In the genomic region with DNA sequence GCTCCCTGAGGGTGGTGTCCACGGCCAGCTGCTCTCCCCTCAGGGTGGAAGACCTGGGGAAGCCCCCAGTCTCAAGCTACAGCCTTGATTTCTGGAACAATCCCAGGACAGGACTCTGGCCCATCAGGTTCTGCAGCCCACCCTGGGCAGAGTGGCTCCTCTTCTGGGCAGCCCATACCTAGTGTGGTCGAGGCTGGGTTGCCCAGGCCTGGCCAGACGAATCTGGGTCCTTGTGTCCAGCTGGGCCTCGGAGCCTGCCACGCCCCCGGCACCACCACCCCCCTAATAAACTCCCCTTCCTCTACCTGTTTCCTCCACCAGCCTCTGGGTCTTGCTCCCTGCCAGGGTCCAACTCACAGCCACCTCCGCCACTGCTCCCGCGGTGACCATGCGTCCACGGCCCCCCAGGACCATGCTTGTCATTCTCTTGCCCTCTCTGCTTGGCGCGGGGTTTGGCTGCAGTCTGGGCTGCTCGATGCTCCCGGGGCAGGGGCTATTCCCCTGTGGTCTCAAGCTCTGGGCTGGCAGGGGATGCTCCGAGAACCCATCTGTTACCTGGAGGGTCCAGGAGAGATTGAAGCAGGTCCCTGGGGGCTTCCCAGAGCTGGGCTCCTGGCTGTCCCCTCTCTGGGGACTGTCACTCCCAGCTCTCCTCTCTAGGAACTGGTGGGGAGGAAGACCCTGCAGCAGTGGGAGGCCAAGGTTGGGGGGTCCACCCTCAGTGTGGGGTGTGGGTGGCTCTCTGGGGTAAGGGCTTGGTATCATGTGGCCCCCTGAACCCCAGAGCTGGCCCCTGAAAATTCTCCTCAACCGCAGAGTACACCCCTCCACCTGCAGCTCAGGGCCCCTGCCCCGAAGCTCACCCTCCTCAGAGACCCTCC, we compare ENCODE assay signal across 18 cellular contexts. TPM values are rescaled to one million over a fixed set of nuclear protein-coding genes. Genes with fewer than 3 reads are reported as not detected.
DNase-seq lines count a peak whose midpoint lies in the region; ATAC-seq, FAIRE-seq and TF ChIP-seq lines count a peak whose summit lies in the region.
"Had no signal": no experiment of that assay in that cellular context is flagged by ENCODE, and none has a peak within 500 bp of the region (broad histone marks: within the 10 kb centered on the region; RNA-seq: fewer than 3 reads in every experiment).

No MANE protein-coding gene starts in this region.

- H2BK12ac ChIP-seq in H1 (ENCODE audit: low read depth, low read length) = peak overlapping the region; percentile 27; the same call in 1 of the 2 replicates

- no peaks in the 10 kb centered on the region for H3K9me3 ChIP-seq in BLaER1 treated with 17β-estradiol and CSF1 and Interleukin-3, amounts not matched to agents 10 nM and 100 nM (replicated peaks in 1 of 11)
- H3K9me3 ChIP-seq in H1 (ENCODE audit: insufficient read depth in 2 of 2, low read depth in 1 of 2, low read length in 1 of 2) (no peaks in the 10 kb centered on the region), mammary epithelial cell (replicated peaks; ENCODE audit: insufficient read depth, low read length) (no peaks in the 10 kb centered on the region)

- H3K4me2 ChIP-seq in BLaER1 treated with 17β-estradiol and CSF1 and Interleukin-3, amounts not matched to agents 10 nM and 100 nM = peak overlapping the region; percentile 78 to 99 (median 87)
- H3K4me2 ChIP-seq in H1 (ENCODE audit: insufficient read depth in 1 of 2, low read depth in 2 of 2, low read length in 2 of 2) (peak overlapping the region in 1 of 2 experiments; percentile 7; a peak in 1 of 4 replicates), mammary epithelial cell (ENCODE audit: insufficient read depth, low read depth, low read length) (no peak overlapping the region)

- intact Hi-C loops in mammary epithelial cell (cut with micrococcal nuclease) = no loop called here
- intact Hi-C loops in Calu3 (cut with micrococcal nuclease; ENCODE audit: unreplicated experiment) = no loop called here

- no peak overlapping the region for H4K5ac ChIP-seq in H1 (ENCODE audit: insufficient read length, low read depth, low read length)

- no peaks in the 10 kb centered on the region for H3K79me1 ChIP-seq in H1 (ENCODE audit: low read depth, low read length)

- no peak for TF ChIP-seq EP300 in H1 (IDR thresholded peaks at IDR 0.05; ENCODE audit: borderline replicate concordance in 1 of 2, low read depth in 2 of 2, low read length in 2 of 2)

- FAIRE-seq in H1 (lab: Jason Lieb, UNC) = no peak
- FAIRE-seq: HTR-8/SVneo had no signal

- H3K4me1 ChIP-seq in BLaER1 treated with 17β-estradiol and CSF1 and Interleukin-3, amounts not matched to agents 10 nM and 100 nM = peaks cover 82 to 86% (median 84%) of the 10 kb centered on the region in 10 experiments
- peaks cover 0 to 14% (median 5%) of the 10 kb centered on the region in 4 experiments; a peak in 6 of 7 replicates for H3K4me1 ChIP-seq in H1 (replicated peaks in 1 of 4; ENCODE audit: control insufficient read depth in 3 of 4, insufficient read depth in 4 of 4, low read length in 3 of 4)
- peaks cover 9% of the 10 kb centered on the region for H3K4me1 ChIP-seq in mammary epithelial cell (ENCODE audit: insufficient read depth, low read length)

- peak overlapping the region; percentile 36 for H3K27ac Mint-ChIP-seq in T-helper 2 cell treated with Interferon-gamma antibody and Interleukin-4, amounts not matched to agents 5 μg/mL and 100 μg/mL, for 36 hours
- peak overlapping the region; percentile 54 for H3K27ac Mint-ChIP-seq in stimulated activated effector memory CD8-positive, alpha-beta T cell treated with anti-CD3 and anti-CD28 coated beads, Interleukin-12 subunit alpha, Interleukin-12 subunit beta, amount 100 ng/mL, for 72 hours
- H3K27ac Mint-ChIP-seq in Calu3 (ENCODE audit: unreplicated experiment) = no peak overlapping the region

- no peak overlapping the region for H3K14ac ChIP-seq in H1 (ENCODE audit: insufficient read length)

- no peak for TF ChIP-seq RAD21 in H1 (IDR thresholded peaks at IDR 0.05 in 1 of 2, conservative IDR thresholded peaks at IDR 0.05 in 1 of 2; ENCODE audit: low read depth in 2 of 2, low read length in 2 of 2)

- no peaks in the 10 kb centered on the region for H3K23me2 ChIP-seq in H1 (ENCODE audit: low read depth, low read length)

- 79% methylated on average over 14 of the region's 18 CpGs; no CpG with 5 or more reads in 1 of the 2 experiments for WGBS in H1 (ENCODE audit: extremely low coverage in 1 of 2, insufficient coverage in 1 of 2, insufficient read length in 1 of 2, insufficient replicate concordance in 2 of 2, low coverage in 1 of 2, low lambda C conversion rate in 2 of 2, missing lambda C conversion rate in 1 of 2), 2 experiments
- 90% methylated on average over 11 of the region's 18 CpGs for WGBS in mammary epithelial cell (ENCODE audit: low coverage, missing lambda C conversion rate)

- in situ Hi-C loops in mammary epithelial cell (cut with MboI; ENCODE audit: low sequenced_read_pairs in 2 of 2) = no loop called here

- peaks cover 3% of the 10 kb centered on the region for H3K27me3 Mint-ChIP-seq in T-helper 2 cell treated with Interferon-gamma antibody and Interleukin-4, amounts not matched to agents 5 μg/mL and 100 μg/mL, for 36 hours (ENCODE audit: low read depth)
- peaks cover 15% of the 10 kb centered on the region for H3K27me3 Mint-ChIP-seq in Calu3 (ENCODE audit: unreplicated experiment)
- H3K27me3 Mint-ChIP-seq: CD4-positive, alpha-beta memory T cell had no signal

- no peak overlapping the region for H4K91ac ChIP-seq in H1 (replicated peaks; ENCODE audit: insufficient read length, low read length)

- TF ChIP-seq CTCF in H1 (IDR thresholded peaks at IDR 0.05; ENCODE audit: control extremely low read depth in 1 of 3, insufficient read depth in 1 of 3, low read depth in 1 of 3, low read length in 3 of 3) (no peak), mammary epithelial cell (conservative IDR thresholded peaks at IDR 0.05 in 1 of 2, IDR thresholded peaks at IDR 0.05 in 1 of 2; ENCODE audit: extremely low read depth in 1 of 2, insufficient read depth in 1 of 2, low read depth in 1 of 2, low read length in 2 of 2) (no peak), Calu3 (IDR thresholded peaks at IDR 0.05; ENCODE audit: unreplicated experiment) (no peak)

- H3K18ac ChIP-seq in H1 (ENCODE audit: extremely low read depth, low read length) = no peak overlapping the region

- no peak overlapping the region for H2AFZ ChIP-seq in H1 (ENCODE audit: low read length)
- H2AFZ ChIP-seq in mammary epithelial cell (ENCODE audit: low read depth, low read length) = no peak overlapping the region

- no peaks in the 10 kb centered on the region for H3K9me3 Mint-ChIP-seq in T-helper 2 cell treated with Interferon-gamma antibody and Interleukin-4, amounts not matched to agents 5 μg/mL and 100 μg/mL, for 36 hours
- H3K9me3 Mint-ChIP-seq in stimulated activated effector memory CD8-positive, alpha-beta T cell treated with anti-CD3 and anti-CD28 coated beads, Interleukin-12 subunit alpha, Interleukin-12 subunit beta, amount 100 ng/mL, for 72 hours = no peaks in the 10 kb centered on the region
- H3K9me3 Mint-ChIP-seq in Calu3 (ENCODE audit: low read depth, unreplicated experiment) = no peaks in the 10 kb centered on the region
- H3K9me3 Mint-ChIP-seq: CD4-positive, alpha-beta memory T cell had no signal

- H3K9ac ChIP-seq in BLaER1 treated with 17β-estradiol and CSF1 and Interleukin-3, amounts not matched to agents 10 nM and 100 nM = peak overlapping the region; percentile 46 to 68 (median 61); a peak in 18 of 22 replicates
- no peak overlapping the region for H3K9ac ChIP-seq in H1 (replicated peaks in 1 of 4; ENCODE audit: extremely low read depth in 1 of 4, low read depth in 3 of 4, low read length in 3 of 4)
- no peak overlapping the region for H3K9ac ChIP-seq in mammary epithelial cell (ENCODE audit: insufficient read depth, low read length)

- DNase-seq in T-helper 2 cell treated with Interferon-gamma antibody and Interleukin-4, amounts not matched to agents 5 μg/mL and 100 μg/mL, for 36 hours (ENCODE audit: low spot score) = no peak
- no peak for DNase-seq in T-helper 2 cell
- DNase-seq in H1 (ENCODE audit: low read depth in 1 of 2, low spot score in 2 of 2) = no peak
- no peak for DNase-seq in stimulated activated effector memory CD8-positive, alpha-beta T cell treated with anti-CD3 and anti-CD28 coated beads, Interleukin-12 subunit alpha, Interleukin-12 subunit beta, amount 100 ng/mL, for 72 hours (ENCODE audit: low spot score in 2 of 2)
- DNase-seq in NAMALWA (ENCODE audit: low spot score) = no peak
- DNase-seq in mammary epithelial cell = no peak
- DNase-seq in Calu3 = no peak
- DNase-seq: CD4-positive, alpha-beta memory T cell; DMS 273 treated with DMSO at 0.1 percent for 48 hours; MV-4-11; NCI-H1436; NCI-H226; NCI-H748 treated with DMSO at 0.1 percent for 48 hours; SIG-M5 had no signal

- no peaks in the 10 kb centered on the region for H4K20me1 ChIP-seq in BLaER1 treated with 17β-estradiol and CSF1 and Interleukin-3, amounts not matched to agents 10 nM and 100 nM
- H4K20me1 ChIP-seq in H1 (replicated peaks in 1 of 2; ENCODE audit: control insufficient read depth in 1 of 2, insufficient read depth in 2 of 2, low read length in 2 of 2) (peaks cover 0 to 3% of the 10 kb centered on the region in 2 experiments), mammary epithelial cell (ENCODE audit: insufficient read depth, low read length) (no peaks in the 10 kb centered on the region)

- BruUV-seq in mammary epithelial cell (replicated peaks; lab: Mats Ljungman, UMichigan) = no TSS peak
- BruUV-seq in Calu3 (replicated peaks; lab: Mats Ljungman, UMichigan) = no TSS peak

- CTCF ChIA-PET in H1 (lab: Charles Lee; ENCODE audit: partially characterized antibody) = interaction anchor here (0.5 to 3.9 kb wide), 15 partner anchors 8 to 365 kb away, joined by 3 to 25 read pairs (median 5); partner anchors contain the start of gene GPR132
- CTCF ChIA-PET in mammary epithelial cell (lab: Charles Lee; ENCODE audit: low non-redundant PET) = no interaction called here
- CTCF ChIA-PET in Calu3 (lab: Charles Lee) = no interaction called here

- dilution Hi-C loops in mammary epithelial cell (cut with HindIII; ENCODE audit: low sequenced_read_pairs) = loop anchor here (10.0 kb wide), 1 partner anchor 89 kb away; the partner anchor contains the start of gene CLBA1

- no peak overlapping the region for H2BK5ac ChIP-seq in H1 (ENCODE audit: low read depth, low read length)

- H3K79me2 ChIP-seq in H1 (ENCODE audit: control insufficient read depth in 1 of 2, insufficient read depth in 2 of 2, low read length in 2 of 2) = no peaks in the 10 kb centered on the region
- H3K79me2 ChIP-seq in mammary epithelial cell (ENCODE audit: insufficient read depth, low read length) = no peaks in the 10 kb centered on the region

- H3K27me3 ChIP-seq in BLaER1 treated with 17β-estradiol and CSF1 and Interleukin-3, amounts not matched to agents 10 nM and 100 nM = no peaks in the 10 kb centered on the region
- H3K27me3 ChIP-seq in H1 (replicated peaks in 1 of 4; ENCODE audit: control insufficient read depth in 3 of 4, extremely low read depth in 1 of 4, insufficient read depth in 3 of 4, low read length in 3 of 4) (no peaks in the 10 kb centered on the region), mammary epithelial cell (ENCODE audit: insufficient read depth, low read length) (no peaks in the 10 kb centered on the region)

- peaks cover 30% of the 10 kb centered on the region for H3K4me1 Mint-ChIP-seq in T-helper 2 cell treated with Interferon-gamma antibody and Interleukin-4, amounts not matched to agents 5 μg/mL and 100 μg/mL, for 36 hours (ENCODE audit: low read depth)
- H3K4me1 Mint-ChIP-seq in stimulated activated effector memory CD8-positive, alpha-beta T cell treated with anti-CD3 and anti-CD28 coated beads, Interleukin-12 subunit alpha, Interleukin-12 subunit beta, amount 100 ng/mL, for 72 hours = peaks cover 63% of the 10 kb centered on the region
- peaks cover 10% of the 10 kb centered on the region for H3K4me1 Mint-ChIP-seq in Calu3 (ENCODE audit: low read depth, unreplicated experiment)

- H3K36me3 Mint-ChIP-seq in T-helper 2 cell treated with Interferon-gamma antibody and Interleukin-4, amounts not matched to agents 5 μg/mL and 100 μg/mL, for 36 hours (ENCODE audit: low read depth) = no peaks in the 10 kb centered on the region
- peaks cover 22% of the 10 kb centered on the region for H3K36me3 Mint-ChIP-seq in stimulated activated effector memory CD8-positive, alpha-beta T cell treated with anti-CD3 and anti-CD28 coated beads, Interleukin-12 subunit alpha, Interleukin-12 subunit beta, amount 100 ng/mL, for 72 hours
- peaks cover 23% of the 10 kb centered on the region for H3K36me3 Mint-ChIP-seq in Calu3 (ENCODE audit: insufficient read depth, unreplicated experiment)
- H3K36me3 Mint-ChIP-seq: CD4-positive, alpha-beta memory T cell had no signal

- no peak overlapping the region for H3K4me3 Mint-ChIP-seq in T-helper 2 cell treated with Interferon-gamma antibody and Interleukin-4, amounts not matched to agents 5 μg/mL and 100 μg/mL, for 36 hours
- no peak overlapping the region for H3K4me3 Mint-ChIP-seq in stimulated activated effector memory CD8-positive, alpha-beta T cell treated with anti-CD3 and anti-CD28 coated beads, Interleukin-12 subunit alpha, Interleukin-12 subunit beta, amount 100 ng/mL, for 72 hours
- H3K4me3 Mint-ChIP-seq in Calu3 (ENCODE audit: low read depth, unreplicated experiment) = no peak overlapping the region
- H3K4me3 Mint-ChIP-seq: CD4-positive, alpha-beta memory T cell had no signal

- H3K36me3 ChIP-seq in BLaER1 treated with 17β-estradiol and CSF1 and Interleukin-3, amounts not matched to agents 10 nM and 100 nM = no peaks in the 10 kb centered on the region
- H3K36me3 ChIP-seq in H1 (ENCODE audit: control insufficient read depth in 2 of 4, insufficient read depth in 4 of 4, low read length in 3 of 4) = no peaks in the 10 kb centered on the region
- no peaks in the 10 kb centered on the region for H3K36me3 ChIP-seq in mammary epithelial cell (ENCODE audit: insufficient read depth, low read length)

- no peak overlapping the region for H2AK5ac ChIP-seq in H1 (ENCODE audit: low read depth, low read length)

- no peak overlapping the region for H3K4ac ChIP-seq in H1 (replicated peaks; ENCODE audit: insufficient read length, low read depth, low read length)

- H2BK20ac ChIP-seq in H1 (ENCODE audit: low read length) = no peak overlapping the region

- no peak overlapping the region for H3K56ac ChIP-seq in H1 (replicated peaks; ENCODE audit: insufficient read length, low read depth, low read length)

- POLR2A ChIA-PET in H1 (lab: Charles Lee; ENCODE audit: partially characterized antibody) = interaction anchor here (1.2 to 2.8 kb wide), 2 partner anchors 13 to 21 kb away, joined by 3 to 9 read pairs; no protein-coding TSS in a partner anchor

- peak overlapping the region in 1 of 10 experiments; percentile 16; a peak in 1 of 20 replicates for H3K4me3 ChIP-seq in BLaER1 treated with 17β-estradiol and CSF1 and Interleukin-3, amounts not matched to agents 10 nM and 100 nM
- H3K4me3 ChIP-seq in H1 (ENCODE audit: extremely low read depth in 1 of 4, insufficient read depth in 2 of 4, low read depth in 3 of 4, low read length in 4 of 4) = no peak overlapping the region
- no peak overlapping the region for H3K4me3 ChIP-seq in mammary epithelial cell (replicated peaks in 1 of 3; ENCODE audit: insufficient read depth in 1 of 3, low read depth in 2 of 3, low read length in 3 of 3)

- no peak overlapping the region for H2BK120ac ChIP-seq in H1 (replicated peaks; ENCODE audit: low read depth, low read length)

- no peak overlapping the region for H3K23ac ChIP-seq in H1 (ENCODE audit: insufficient read length)

- no peak overlapping the region for H2BK15ac ChIP-seq in H1 (ENCODE audit: low read length)

- peak overlapping the region; percentile 68; the same call in 1 of the 2 replicates for H4K8ac ChIP-seq in H1 (ENCODE audit: extremely low read depth, insufficient read depth, low read length)

- ATAC-seq in stimulated activated effector memory CD8-positive, alpha-beta T cell treated with anti-CD3 and anti-CD28 coated beads, Interleukin-12 subunit alpha, Interleukin-12 subunit beta, amount 100 ng/mL, for 72 hours = no peak
- ATAC-seq: HCT116 had no signal

- peak overlapping the region in 9 of 11 experiments; percentile 49 to 70 (median 64); a peak in 15 of 22 replicates for H3K27ac ChIP-seq in BLaER1 treated with 17β-estradiol and CSF1 and Interleukin-3, amounts not matched to agents 10 nM and 100 nM
- no peak overlapping the region for H3K27ac ChIP-seq in H1 (ENCODE audit: low read depth, low read length)
- no peak overlapping the region for H3K27ac ChIP-seq in mammary epithelial cell (ENCODE audit: insufficient read depth, low read depth, low read length)

- no peak for TF ChIP-seq POLR2A in H1 (IDR thresholded peaks at IDR 0.05; ENCODE audit: control extremely low read depth in 1 of 2, low read depth in 2 of 2, low read length in 2 of 2)

RNA-seq across cellular contexts. Expression of gene GPR132, which starts 8.7 kb away (rescaled TPM):
- total RNA-seq in H1 (2021; fragmentation: NEBNext Ultra II Directional; extraction: Animal tissue kit (Norgen Biotek cat#: 25700)) = not detected in 2 replicates
- 0.11 and 0.28 TPM in 2 replicates for polyA plus RNA-seq in H1 (2011; rRNA removed)
- 0.26 TPM for polyA plus RNA-seq in H1 (2011; cell fraction: cytosol; rRNA removed)
- 0.54 TPM for polyA plus RNA-seq in H1 (2011; cell fraction: nucleus; rRNA removed)
- 0.09 to 0.15 TPM (median 0.15 TPM) in 3 of 4 replicates, not detected in the other for polyA plus RNA-seq in H1 (2012, experiment 1 of 2)
- polyA plus RNA-seq in H1 (2012, experiment 2 of 2) = 0.21 TPM
- not detected for polyA plus RNA-seq in H1 (2013, experiment 1 of 2)
- polyA plus RNA-seq in H1 (2013, experiment 2 of 2) = 0.04 TPM
- 0.16 TPM in 1 of 2 replicates, not detected in the other for polyA minus RNA-seq in H1 (2011; rRNA and poly(A)+ RNA removed)
- not detected for polyA minus RNA-seq in H1 (2011; cell fraction: cytosol; rRNA and poly(A)+ RNA removed)
- polyA minus RNA-seq in H1 (2011; cell fraction: nucleus; rRNA and poly(A)+ RNA removed) = not detected
- total RNA-seq in mammary epithelial cell = under 1 TPM in 1 of 2 donors, not detected in 1; 0.24 TPM
- polyA plus RNA-seq in mammary epithelial cell = not detected
- not detected for polyA minus RNA-seq in mammary epithelial cell
- 1.4 TPM in 2 replicates for total RNA-seq in Calu3 (2022)
- total RNA-seq: A172 had no signal

RNA-seq across cellular contexts. Expression of gene CDCA4, which starts 53.1 kb away (rescaled TPM):
- 48.6 and 49.9 TPM in 2 replicates for total RNA-seq in H1 (2021; fragmentation: NEBNext Ultra II Directional; extraction: Animal tissue kit (Norgen Biotek cat#: 25700))
- polyA plus RNA-seq in H1 (2011; rRNA removed) = 62.4 and 80.6 TPM in 2 replicates
- polyA plus RNA-seq in H1 (2011; cell fraction: cytosol; rRNA removed) = 50.8 TPM
- 39.8 TPM for polyA plus RNA-seq in H1 (2011; cell fraction: nucleus; rRNA removed)
- 37.3 to 58.6 TPM (median 48.3 TPM) in 4 replicates for polyA plus RNA-seq in H1 (2012, experiment 1 of 2)
- polyA plus RNA-seq in H1 (2012, experiment 2 of 2) = 47.6 TPM
- polyA plus RNA-seq in H1 (2013, experiment 1 of 2) = 33.4 TPM
- 33.4 TPM for polyA plus RNA-seq in H1 (2013, experiment 2 of 2)
- polyA minus RNA-seq in H1 (2011; rRNA and poly(A)+ RNA removed) = 29.7 and 32.5 TPM in 2 replicates
- 32.9 TPM for polyA minus RNA-seq in H1 (2011; cell fraction: cytosol; rRNA and poly(A)+ RNA removed)
- polyA minus RNA-seq in H1 (2011; cell fraction: nucleus; rRNA and poly(A)+ RNA removed) = 18.1 TPM
- 10 to 100 TPM; 38.2 to 61.7 TPM for total RNA-seq in mammary epithelial cell
- 53.4 TPM for polyA plus RNA-seq in mammary epithelial cell
- polyA minus RNA-seq in mammary epithelial cell = 38.9 TPM
- 28.9 and 32.4 TPM in 2 replicates for total RNA-seq in Calu3 (2022)

Comparison
In these comparisons a context has a peak if more than half of its experiments do, and no peak if none do; other contexts are left out.
1. H3K27ac ChIP-seq: peak in BLaER1 treated with 17β-estradiol and CSF1 and Interleukin-3, amounts not matched to agents 10 nM and 100 nM (9 of 11); none in H1 (single experiment) and mammary epithelial cell (single experiment).
2. H3K9ac ChIP-seq: peak in BLaER1 treated with 17β-estradiol and CSF1 and Interleukin-3, amounts not matched to agents 10 nM and 100 nM (11 of 11); none in H1 (0 of 4) and mammary epithelial cell (single experiment).